ENCODE assay signal across 9 cellular contexts in genomic region chr1:39817091-39817932, GRCh38. TPM values are rescaled to one million over a fixed set of nuclear protein-coding genes. Genes with fewer than 3 reads are reported as not detected.
DNase-seq lines count a peak whose midpoint lies in the region; ATAC-seq, FAIRE-seq and TF ChIP-seq lines count a peak whose summit lies in the region.
"Not testable (repeated sequence)": the region's sequence is repeated elsewhere in the genome, so short reads cannot be mapped to it uniquely, and the experiment has no call there.
"Had no signal": no experiment of that assay in that cellular context is flagged by ENCODE, and none has a peak within 500 bp of the region (broad histone marks: within the 10 kb centered on the region; RNA-seq: fewer than 3 reads in every experiment).

No MANE protein-coding gene starts in this region.

- not testable (repeated sequence) for H2BK5ac ChIP-seq in neuronal stem cell (ENCODE audit: low read length)

- H3K4me3 ChIP-seq in Panc1 (ENCODE audit: low read depth in 2 of 2, low read length in 2 of 2); endodermal cell (ENCODE audit: low read length); neuronal stem cell (ENCODE audit: low read length in 2 of 2); suprapubic skin: not testable (repeated sequence)

- FAIRE-seq in GM12892 (lab: Jason Lieb, UNC): peak; percentile 99

- peak overlapping the region; percentile 14 for H3K14ac ChIP-seq in neuronal stem cell (ENCODE audit: low read length)

- 88 to 91% methylated on average over 14 to 16 of the region's 24 CpGs for WGBS in endodermal cell (ENCODE audit: insufficient coverage in 1 of 2, insufficient read length in 1 of 2), 2 experiments
- no CpG with 5 or more reads among the region's 24 CpGs for WGBS in neuronal stem cell (ENCODE audit: extremely low coverage in 2 of 2, insufficient read length in 2 of 2, insufficient replicate concordance in 1 of 2), 2 donors
- 56% methylated on average over 12 of the region's 24 CpGs for WGBS in suprapubic skin

- in situ Hi-C loops in Panc1 (cut with HindIII; ENCODE audit: low pct_unique_long_range_greater_than_20kb, low sequenced_read_pairs): not testable (repeated sequence)

- CTCF ChIA-PET in Panc1 (lab: Charles Lee): interaction anchor here (1.2 to 1.3 kb wide), 3 partner anchors 19 to 154 kb away, joined by 3 to 11 read pairs (median 3); partner anchors contain the start of gene MYCL
- CTCF ChIA-PET in activated CD8-positive, alpha-beta T cell treated with anti-CD3 and anti-CD28 coated beads for 36 hours (lab: Charles Lee): interaction anchor here (0.6 to 4.1 kb wide), 17 partner anchors 14 to 230 kb away, joined by 3 to 36 read pairs (median 3); partner anchors contain the start of gene MYCL

- TF ChIP-seq CTCF in Panc1 (IDR thresholded peaks at IDR 0.05): peak; percentile 69; the same call in 1 of the 2 replicates
- peak; percentile 47 for TF ChIP-seq CTCF in activated CD8-positive, alpha-beta T cell treated with anti-CD3 and anti-CD28 coated beads for 36 hours (IDR thresholded peaks at IDR 0.05)
- peak; percentile 40 for TF ChIP-seq CTCF in endodermal cell (conservative IDR thresholded peaks at IDR 0.05)
- TF ChIP-seq CTCF in suprapubic skin (IDR thresholded peaks at IDR 0.05): not testable (repeated sequence)

- TF ChIP-seq EP300 in suprapubic skin (IDR thresholded peaks at IDR 0.05): not testable (repeated sequence)

- H3K4me2 ChIP-seq in neuronal stem cell (ENCODE audit: insufficient read depth, low read length, poor library complexity, severe bottlenecking): not testable (repeated sequence)

- not testable (repeated sequence) for H2BK120ac ChIP-seq in neuronal stem cell (ENCODE audit: low read depth, low read length)

- H3K27me3 Mint-ChIP-seq in activated CD8-positive, alpha-beta T cell treated with anti-CD3 and anti-CD28 coated beads for 36 hours: peaks cover 16% of the 10 kb centered on the region
- H3K27me3 Mint-ChIP-seq in endodermal cell (ENCODE audit: insufficient read depth): peaks cover 41% of the 10 kb centered on the region

- not testable (repeated sequence) for H3K9ac ChIP-seq in endodermal cell (ENCODE audit: extremely low read depth, low read length, poor library complexity, severe bottlenecking); neuronal stem cell (ENCODE audit: low read depth, low read length, poor library complexity)

- peak overlapping the region; percentile 25 for H2AFZ ChIP-seq in neuronal stem cell (ENCODE audit: low read length)

- not testable (repeated sequence) for H4K8ac ChIP-seq in neuronal stem cell (ENCODE audit: low read depth, low read length)

- not testable (repeated sequence) for H3K27me3 ChIP-seq in Panc1 (ENCODE audit: control insufficient read depth, insufficient read depth, low read length); endodermal cell (ENCODE audit: control insufficient read depth, insufficient read depth, low read length, poor library complexity, severe bottlenecking); neuronal stem cell (ENCODE audit: control insufficient read depth in 3 of 3, insufficient read depth in 3 of 3, low read depth in 1 of 3, low read length in 3 of 3); suprapubic skin

- not testable (repeated sequence) for H3K79me1 ChIP-seq in neuronal stem cell (ENCODE audit: low read depth, low read length)

- peak; percentile 73 for DNase-seq in GM12892 (ENCODE audit: insufficient read length)
- peak; percentile 86 for DNase-seq in HT-29 (ENCODE audit: low spot score)
- not testable (repeated sequence) for DNase-seq in Panc1 (ENCODE audit: low read depth, low spot score); neuronal stem cell (ENCODE audit: low spot score)
- peak; percentile 63 for DNase-seq in activated CD8-positive, alpha-beta T cell treated with anti-CD3 and anti-CD28 coated beads for 36 hours
- peak; percentile 68 for DNase-seq in endodermal cell
- DNase-seq in suprapubic skin (ENCODE audit: low spot score in 2 of 2): peak in 1 of 2 donors; percentile 74

- peak overlapping the region; percentile 64 for H3K27ac Mint-ChIP-seq in activated CD8-positive, alpha-beta T cell treated with anti-CD3 and anti-CD28 coated beads for 36 hours
- not testable (repeated sequence) for H3K27ac Mint-ChIP-seq in endodermal cell

- peak overlapping the region; percentile 39 for H3K4me3 Mint-ChIP-seq in activated CD8-positive, alpha-beta T cell treated with anti-CD3 and anti-CD28 coated beads for 36 hours
- H3K4me3 Mint-ChIP-seq in endodermal cell: not testable (repeated sequence)

- not testable (repeated sequence) for H3K23ac ChIP-seq in neuronal stem cell (ENCODE audit: low read depth, low read length, poor library complexity)

- H2BK15ac ChIP-seq in neuronal stem cell (ENCODE audit: low read length): peak overlapping the region; percentile 91

- H3K4me1 ChIP-seq in Panc1 (ENCODE audit: control insufficient read depth, insufficient read depth, low read length); endodermal cell (ENCODE audit: control insufficient read depth, insufficient read depth, low read length): not testable (repeated sequence)
- peaks cover 0 to 10% of the 10 kb centered on the region in 2 donors for H3K4me1 ChIP-seq in neuronal stem cell (ENCODE audit: control insufficient read depth in 2 of 2, insufficient read depth in 1 of 2, low read depth in 1 of 2, low read length in 2 of 2)
- H3K4me1 ChIP-seq in suprapubic skin: peaks cover 31% of the 10 kb centered on the region

- peak; percentile 64 for TF ChIP-seq POLR2A in GM12892 (IDR thresholded peaks at IDR 0.05; ENCODE audit: low read depth, low read length)
- not testable (repeated sequence) for TF ChIP-seq POLR2A in suprapubic skin (IDR thresholded peaks at IDR 0.05)

- H3K4ac ChIP-seq in neuronal stem cell (ENCODE audit: low read length): not testable (repeated sequence)

- peak; percentile 90 for ATAC-seq in GM21786 (IDR thresholded peaks at IDR 0.05; ENCODE audit: unreplicated experiment)
- ATAC-seq in Panc1: peak; percentile 39
- peak; percentile 69 for ATAC-seq in activated CD8-positive, alpha-beta T cell treated with anti-CD3 and anti-CD28 coated beads for 36 hours

- not testable (repeated sequence) for H3K9me3 Mint-ChIP-seq in activated CD8-positive, alpha-beta T cell treated with anti-CD3 and anti-CD28 coated beads for 36 hours; endodermal cell

- intact Hi-C loops in Panc1 (cut with micrococcal nuclease; ENCODE audit: unreplicated experiment): loop anchor here (5.0 kb wide), 3 partner anchors 85 to 215 kb away; partner anchors contain the start of gene MYCL
- intact Hi-C loops in activated CD8-positive, alpha-beta T cell treated with anti-CD3 and anti-CD28 coated beads for 36 hours (cut with micrococcal nuclease): loop anchor here (5.0 to 10.0 kb wide), 3 partner anchors 85 to 217 kb away; partner anchors contain the start of gene MYCL

- peaks cover 14% of the 10 kb centered on the region for H3K4me1 Mint-ChIP-seq in activated CD8-positive, alpha-beta T cell treated with anti-CD3 and anti-CD28 coated beads for 36 hours (ENCODE audit: low read depth)
- not testable (repeated sequence) for H3K4me1 Mint-ChIP-seq in endodermal cell

- not testable (repeated sequence) for H3K27ac ChIP-seq in Panc1 (ENCODE audit: low read length); endodermal cell (ENCODE audit: low read depth, low read length); neuronal stem cell (replicated peaks; ENCODE audit: low read length)
- H3K27ac ChIP-seq in suprapubic skin: peak overlapping the region; percentile 78

- not testable (repeated sequence) for BruUV-seq in Panc1 (replicated peaks; lab: Mats Ljungman, UMichigan)

- not testable (repeated sequence) for H2BK12ac ChIP-seq in neuronal stem cell (ENCODE audit: low read length)

- not testable (repeated sequence) for H2AK5ac ChIP-seq in neuronal stem cell (ENCODE audit: low read depth, low read length)

- H3K36me3 Mint-ChIP-seq in activated CD8-positive, alpha-beta T cell treated with anti-CD3 and anti-CD28 coated beads for 36 hours (ENCODE audit: low read depth); endodermal cell (ENCODE audit: low read depth): not testable (repeated sequence)

- not testable (repeated sequence) for H3K9me3 ChIP-seq in Panc1 (ENCODE audit: control insufficient read depth, insufficient read depth, low read depth, low read length); endodermal cell (ENCODE audit: control insufficient read depth, low read length); neuronal stem cell (replicated peaks in 1 of 2; ENCODE audit: control insufficient read depth in 2 of 2, insufficient read depth in 1 of 2, low read depth in 1 of 2, low read length in 2 of 2); suprapubic skin

- H3K36me3 ChIP-seq in Panc1 (ENCODE audit: control insufficient read depth, insufficient read depth, low read length); endodermal cell (ENCODE audit: control insufficient read depth, insufficient read depth, low read length); neuronal stem cell (replicated peaks in 1 of 2; ENCODE audit: control insufficient read depth in 2 of 2, insufficient read depth in 2 of 2, low read length in 2 of 2); suprapubic skin: not testable (repeated sequence)

- H3K18ac ChIP-seq in neuronal stem cell (ENCODE audit: low read length): peak overlapping the region; percentile 80

- H4K91ac ChIP-seq in neuronal stem cell (ENCODE audit: low read depth, low read length, poor library complexity): not testable (repeated sequence)

- POLR2A ChIA-PET in Panc1 (lab: Charles Lee): not testable (repeated sequence)
- POLR2A ChIA-PET in activated CD8-positive, alpha-beta T cell treated with anti-CD3 and anti-CD28 coated beads for 36 hours (lab: Charles Lee): interaction anchor here (0.6 to 1.1 kb wide), 4 partner anchors 11 to 194 kb away, joined by 3 read pairs; no protein-coding TSS in a partner anchor

RNA-seq across cellular contexts. Expression of gene BMP8B, which starts 28.6 kb away (rescaled TPM):
- polyA plus RNA-seq in GM12892 (2012; ENCODE audit: missing spikeins): 1.7 TPM
- total RNA-seq in HT-29 (2014; rRNA removed; shearing (Covaris generic)): 2.9 and 3.5 TPM in 2 replicates
- total RNA-seq in Panc1 (2021; ENCODE audit: unreplicated experiment) (3.7 TPM), endodermal cell (under 1 TPM; 0.13 to 0.29 TPM), suprapubic skin (1 to 10 TPM in 3 of 4 donors, under 1 TPM in 1; 0.83 to 3.5 (median 2.1) TPM)
- 3.5 TPM for polyA plus RNA-seq in Panc1 (2012; ENCODE audit: insufficient read length)
- under 1 TPM; 0.36 to 0.51 TPM for total RNA-seq in activated CD8-positive, alpha-beta T cell treated with anti-CD3 and anti-CD28 coated beads for 36 hours
- polyA plus RNA-seq in endodermal cell (2013, experiment 1 of 2): 0.36 TPM
- polyA plus RNA-seq in endodermal cell (2013, experiment 2 of 2): 0.33 TPM
- polyA plus RNA-seq in neuronal stem cell (2013, experiment 1 of 2): 0.82 TPM
- 0.89 TPM for polyA plus RNA-seq in neuronal stem cell (2013, experiment 2 of 2)
- total RNA-seq: HFFc6 had no signal

RNA-seq across cellular contexts. Expression of gene OXCT2, which starts 46.2 kb away (rescaled TPM):
- 1.9 TPM for polyA plus RNA-seq in GM12892 (2012; ENCODE audit: missing spikeins)
- total RNA-seq in HT-29 (2014; rRNA removed; shearing (Covaris generic)): 3.4 and 4.6 TPM in 2 replicates
- total RNA-seq in Panc1 (2021; ENCODE audit: unreplicated experiment) (1.9 TPM), endodermal cell (1 to 10 TPM; 1.8 TPM), suprapubic skin (10 to 100 TPM in 1 of 4 donors, 1 to 10 TPM in 1, under 1 TPM in 2; 0.45 to 10.1 (median 1.6) TPM)
- 1.3 TPM for polyA plus RNA-seq in Panc1 (2012; ENCODE audit: insufficient read length)
- 1 to 10 TPM; 2.7 to 4.2 TPM for total RNA-seq in activated CD8-positive, alpha-beta T cell treated with anti-CD3 and anti-CD28 coated beads for 36 hours
- 0.43 TPM for polyA plus RNA-seq in endodermal cell (2013, experiment 1 of 2)
- not detected for polyA plus RNA-seq in endodermal cell (2013, experiment 2 of 2)
- 0.82 TPM for polyA plus RNA-seq in neuronal stem cell (2013, experiment 1 of 2)
- polyA plus RNA-seq in neuronal stem cell (2013, experiment 2 of 2): 0.82 TPM

Comparison
In these comparisons a context has a peak if more than half of its experiments do, and no peak if none do; other contexts are left out.
1. ATAC-seq: peak in every context shown above with its lines; median percentile 90 in GM21786; 69 in activated CD8-positive, alpha-beta T cell treated with anti-CD3 and anti-CD28 coated beads for 36 hours; 39 in Panc1.